1 cellular context compared by ENCODE assay signal in the genomic region with DNA sequence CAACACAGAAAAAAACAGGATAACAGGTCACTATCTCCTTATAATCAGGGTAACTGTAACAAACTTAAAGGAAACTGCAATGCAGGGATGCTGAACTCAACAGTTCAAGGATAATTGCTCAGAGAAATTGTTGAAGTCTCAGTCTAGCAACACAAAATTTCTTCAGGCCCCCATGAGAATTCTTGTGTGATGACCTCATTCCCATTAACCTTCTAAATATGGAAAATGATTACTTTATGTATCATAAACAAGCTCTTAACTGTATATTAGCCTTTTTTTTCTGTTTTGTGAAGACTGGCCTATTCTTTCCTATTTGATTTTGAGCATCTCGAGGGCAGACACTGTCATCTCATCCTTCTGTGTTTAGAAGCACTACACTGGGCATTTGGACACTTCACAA.
TF ChIP-seq lines count a peak whose summit lies in the region.

No MANE protein-coding gene starts in this region.

TF ChIP-seq in IMR-90, 13 proteins besides CTCF, POLR2A, EP300 and RAD21 (continued from another document):
- no peak for TF ChIP-seq CHD1 (IDR thresholded peaks at IDR 0.05; ENCODE audit: low read depth, low read length)
- no peak for TF ChIP-seq FOS (IDR thresholded peaks at IDR 0.05; ENCODE audit: low read depth, low read length)
- TF ChIP-seq MAFK (IDR thresholded peaks at IDR 0.05; ENCODE audit: low read depth, low read length) = no peak
- no peak for TF ChIP-seq NFE2L2 (IDR thresholded peaks at IDR 0.05; ENCODE audit: low read depth, low read length)
- TF ChIP-seq, protein P1, sequence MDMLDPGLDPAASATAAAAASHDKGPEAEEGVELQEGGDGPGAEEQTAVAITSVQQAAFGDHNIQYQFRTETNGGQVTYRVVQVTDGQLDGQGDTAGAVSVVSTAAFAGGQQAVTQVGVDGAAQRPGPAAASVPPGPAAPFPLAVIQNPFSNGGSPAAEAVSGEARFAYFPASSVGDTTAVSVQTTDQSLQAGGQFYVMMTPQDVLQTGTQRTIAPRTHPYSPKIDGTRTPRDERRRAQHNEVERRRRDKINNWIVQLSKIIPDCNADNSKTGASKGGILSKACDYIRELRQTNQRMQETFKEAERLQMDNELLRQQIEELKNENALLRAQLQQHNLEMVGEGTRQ (IDR thresholded peaks at IDR 0.05; ENCODE audit: low read depth, low read length) = no peak
- no peak for TF ChIP-seq SMC3 (IDR thresholded peaks at IDR 0.05; ENCODE audit: low read depth, low read length)
- TF ChIP-seq RCOR1 (IDR thresholded peaks at IDR 0.05; ENCODE audit: insufficient replicate concordance, low read length) = no peak
- TF ChIP-seq RFX5 (IDR thresholded peaks at IDR 0.05; ENCODE audit: low read depth, low read length) = no peak
- no peak for TF ChIP-seq CEBPB (IDR thresholded peaks at IDR 0.05; ENCODE audit: low read depth, low read length)
- TF ChIP-seq MXI1 (IDR thresholded peaks at IDR 0.05; ENCODE audit: borderline replicate concordance, low read depth, low read length) = no peak
- TF ChIP-seq, protein P2, sequence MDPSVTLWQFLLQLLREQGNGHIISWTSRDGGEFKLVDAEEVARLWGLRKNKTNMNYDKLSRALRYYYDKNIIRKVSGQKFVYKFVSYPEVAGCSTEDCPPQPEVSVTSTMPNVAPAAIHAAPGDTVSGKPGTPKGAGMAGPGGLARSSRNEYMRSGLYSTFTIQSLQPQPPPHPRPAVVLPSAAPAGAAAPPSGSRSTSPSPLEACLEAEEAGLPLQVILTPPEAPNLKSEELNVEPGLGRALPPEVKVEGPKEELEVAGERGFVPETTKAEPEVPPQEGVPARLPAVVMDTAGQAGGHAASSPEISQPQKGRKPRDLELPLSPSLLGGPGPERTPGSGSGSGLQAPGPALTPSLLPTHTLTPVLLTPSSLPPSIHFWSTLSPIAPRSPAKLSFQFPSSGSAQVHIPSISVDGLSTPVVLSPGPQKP (IDR thresholded peaks at IDR 0.05; ENCODE audit: borderline replicate concordance, low read depth, low read length) = no peak
